29 cellular contexts compared by ENCODE assay signal in the genomic region with DNA sequence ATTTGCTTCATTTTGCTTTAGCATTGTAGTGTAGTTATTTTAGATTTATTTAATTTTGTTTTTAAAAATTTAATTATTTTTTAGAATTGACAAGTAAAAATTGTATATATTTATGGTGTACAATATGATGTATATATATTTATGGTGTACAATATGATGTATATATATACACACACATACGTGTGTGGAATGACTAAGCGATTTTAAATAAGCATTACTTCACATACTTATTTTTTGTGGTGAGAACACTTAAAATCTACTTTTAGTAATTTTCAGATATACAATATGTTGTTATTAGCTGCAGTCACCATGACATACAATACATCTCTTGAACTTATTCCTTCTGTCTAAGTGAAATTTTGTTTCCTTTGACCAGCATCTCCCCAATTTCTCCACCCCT.
"Had no signal": no experiment of that assay in that cellular context is flagged by ENCODE, and none has a peak within 500 bp of the region (broad histone marks: within the 10 kb centered on the region; RNA-seq: fewer than 3 reads in every experiment).

No MANE protein-coding gene starts in this region.

- H3K27ac ChIP-seq: brain microvascular endothelial cell, esophagus muscularis mucosa, foreskin keratinocyte, gastroesophageal sphincter, heart right ventricle had no signal

- DNase-seq: activated CD4-positive, alpha-beta memory T cell treated with anti-CD3 and anti-CD28 coated beads, Interleukin-2, amount 10 ng/mL, durations not matched to agents 7 days and 5 days; activated CD4-positive, alpha-beta T cell treated with anti-CD3 and anti-CD28 coated beads for 36 hours; activated CD4-positive, alpha-beta T cell treated with anti-CD3 and anti-CD28 coated beads, Interleukin-2, amount 10 ng/mL, durations not matched to agents 7 days and 5 days; activated CD4-positive, alpha-beta T cell treated with anti-CD3 and anti-CD28 coated beads, Interleukin-2, amount 50 U/mL, for 4 hours; activated CD4-positive, CD25-positive, alpha-beta regulatory T cell; activated CD4-positive, CD25-positive, alpha-beta regulatory T cell treated with anti-CD3 and anti-CD28 coated beads, Interleukin-2, amount 50 U/mL, for 72 hours; activated CD8-positive, alpha-beta memory T cell treated with anti-CD3 and anti-CD28 coated beads, Interleukin-2, amount 50 U/mL, for 48 hours; activated gamma-delta T cell; activated naive CD4-positive, alpha-beta T cell treated with anti-CD3 and anti-CD28 coated beads, Interleukin-2, amount 50 U/mL, for 16 hours; activated naive CD4-positive, alpha-beta T cell treated with Interleukin-2 at 50 U/mL for 16 hours; activated T-cell treated with anti-CD3 and anti-CD28 coated beads for 4 hours; activated T-cell treated with anti-CD3 and anti-CD28 coated beads, Interleukin-2, amount 50 U/mL, for 24 hours; activated T-cell treated with anti-CD3 and anti-CD28 coated beads, Interleukin-2, amount 50 U/mL, for 72 hours; amniotic stem cell; anterior cingulate cortex; brain microvascular endothelial cell; cortex of kidney; effector CD4-positive, alpha-beta T cell; effector memory CD8-positive, alpha-beta T cell; erythroblast; foreskin keratinocyte; heart right ventricle; T-helper 1 cell; T-helper 17 cell; T1000 had no signal

- ATAC-seq: activated CD4-positive, alpha-beta T cell treated with anti-CD3 and anti-CD28 coated beads for 36 hours; activated T-cell treated with anti-CD3 and anti-CD28 coated beads, Interleukin-2, amount 50 U/mL, for 72 hours; effector memory CD8-positive, alpha-beta T cell; foreskin keratinocyte; gastroesophageal sphincter; heart right ventricle; T-helper 17 cell had no signal

- H3K4me3 ChIP-seq: esophagus muscularis mucosa, gastroesophageal sphincter, heart right ventricle had no signal

- FAIRE-seq: astrocyte, bronchial epithelial cell had no signal

- H3K9me3 ChIP-seq: esophagus muscularis mucosa, gastroesophageal sphincter had no signal

- H3K4me1 ChIP-seq: gastroesophageal sphincter had no signal
